In genomic region chr4:183588169-183588675, GRCh38 we compare ENCODE assay signal across 10 cellular contexts.
A peak's percentile ranks its signal among the peaks of the same experiment; 100 is the strongest.
DNase-seq lines count a peak whose midpoint lies in the region; FAIRE-seq and TF ChIP-seq lines count a peak whose summit lies in the region.
"Had no signal": no experiment of that assay in that cellular context is flagged by ENCODE, and none has a peak within 500 bp of the region (broad histone marks: within the 10 kb centered on the region; RNA-seq: fewer than 3 reads in every experiment).

No MANE protein-coding gene starts in this region.

- H3F3A ChIP-seq in smooth muscle cell (ENCODE audit: low read depth), result no peaks in the 10 kb centered on the region

- no peak overlapping the region for H3K9ac ChIP-seq in smooth muscle cell (ENCODE audit: low read depth)

- no peak overlapping the region for H3K4me3 ChIP-seq in smooth muscle cell
- no peak overlapping the region for H3K4me3 ChIP-seq in BE2C (ENCODE audit: low read depth, low read length)

- H3K27me3 ChIP-seq in smooth muscle cell (ENCODE audit: low read depth) (no peaks in the 10 kb centered on the region), BE2C (no peaks in the 10 kb centered on the region)

- H3K9me3 ChIP-seq in smooth muscle cell (replicated peaks; ENCODE audit: low read depth) (no peaks in the 10 kb centered on the region), BE2C (no peaks in the 10 kb centered on the region)

- H3K79me2 ChIP-seq in smooth muscle cell (ENCODE audit: low read depth), result no peaks in the 10 kb centered on the region

- WGBS in smooth muscle cell (ENCODE audit: low lambda C conversion rate), result 70% methylated on average over 11 of the region's 11 CpGs

- peak overlapping the region; percentile 24 for H2AFZ ChIP-seq in smooth muscle cell (ENCODE audit: low read depth)

- no peaks in the 10 kb centered on the region for H3K4me1 ChIP-seq in smooth muscle cell (ENCODE audit: low read depth)
- no peaks in the 10 kb centered on the region for H3K4me1 ChIP-seq in BE2C

- no peak overlapping the region for H3K4me2 ChIP-seq in smooth muscle cell

- no peak overlapping the region for H3K27ac ChIP-seq in smooth muscle cell (ENCODE audit: low read depth)

- DNase-seq in HCEC 1CT (peak; percentile 28), astrocyte of the hippocampus (ENCODE audit: low read depth, low spot score) (peak; percentile 14), smooth muscle cell (lab: John Stamatoyannopoulos, UW; ENCODE audit: unreplicated experiment) (no peak), BE2C (no peak), NCI-H524 treated with DMSO at 0.1 percent for 48 hours (lab: John Stamatoyannopoulos, UW) (no peak), iPS-NIHi11 (ENCODE audit: low spot score) (no peak)
- no peak for DNase-seq in activated CD4-positive, CD25-positive, alpha-beta regulatory T cell (lab: John Stamatoyannopoulos, UW)
- DNase-seq: effector memory CD8-positive, alpha-beta T cell; NCI-H1105 treated with DMSO at 0.1 percent for 48 hours had no signal

- no peak for TF ChIP-seq CTCF in smooth muscle cell (IDR thresholded peaks at IDR 0.05; ENCODE audit: borderline replicate concordance, insufficient read depth, poor library complexity, severe bottlenecking)
- TF ChIP-seq CTCF in BE2C (IDR thresholded peaks at IDR 0.05; ENCODE audit: low read depth, low read length), result no peak

- H3K36me3 ChIP-seq in smooth muscle cell (ENCODE audit: low read depth) (no peaks in the 10 kb centered on the region), BE2C (no peaks in the 10 kb centered on the region)

- FAIRE-seq in islet of Langerhans (lab: Jason Lieb, UNC), result peak; percentile 91

- H4K20me1 ChIP-seq in smooth muscle cell (ENCODE audit: low read depth), result no peaks in the 10 kb centered on the region

Comparison
In these comparisons a context has a peak if more than half of its experiments do, and no peak if none do; other contexts are left out.
1. DNase-seq: peak in HCEC 1CT (single experiment) and astrocyte of the hippocampus (single experiment); none in smooth muscle cell (single experiment), activated CD4-positive, CD25-positive, alpha-beta regulatory T cell (0 of 4), BE2C (single experiment), NCI-H524 treated with DMSO at 0.1 percent for 48 hours (single experiment) and iPS-NIHi11 (single experiment).